In the genomic region with DNA sequence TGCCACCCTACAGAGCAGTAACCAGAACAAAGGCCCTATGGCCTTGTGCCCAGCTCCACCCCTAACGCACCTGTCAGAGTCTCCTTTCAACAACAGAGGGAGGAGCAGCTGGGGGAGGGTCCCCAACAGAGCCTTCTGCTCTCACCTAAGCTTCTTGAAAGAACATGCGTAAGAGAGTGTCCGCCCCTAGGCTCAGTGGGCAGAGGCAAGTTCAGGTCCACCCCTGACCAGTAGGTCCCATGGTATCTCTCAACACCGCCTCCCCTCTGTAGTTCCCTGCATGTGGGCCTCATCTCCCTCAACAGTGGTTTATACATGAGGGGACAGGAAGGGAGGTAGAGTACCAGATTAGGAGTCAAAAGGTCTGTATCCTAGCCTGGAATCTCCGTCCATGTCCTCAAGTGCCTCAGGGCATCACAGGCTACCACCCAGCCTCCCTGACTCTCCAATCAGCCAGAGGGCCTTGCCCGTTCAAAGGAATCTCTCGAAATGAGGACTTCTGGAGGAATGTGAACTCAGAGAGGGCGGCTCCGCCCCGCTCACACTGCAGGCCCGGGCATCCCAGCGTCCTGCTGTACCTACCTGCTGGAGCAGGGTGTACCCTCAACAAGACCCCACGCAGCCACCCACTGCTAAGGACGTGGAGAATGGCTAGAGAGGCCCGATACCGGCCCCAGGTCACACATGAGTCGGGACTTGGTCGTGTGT, we compare ENCODE assay signal across 8 cellular contexts. TPM values are rescaled to one million over a fixed set of nuclear protein-coding genes. Genes with fewer than 3 reads are reported as not detected.
DNase-seq lines count a peak whose midpoint lies in the region; ATAC-seq and TF ChIP-seq lines count a peak whose summit lies in the region.

No MANE protein-coding gene starts in this region.

- H3K36me3 ChIP-seq in NT2/D1 (ENCODE audit: insufficient read depth, insufficient read length, low read length) = peaks cover 28% of the 10 kb centered on the region
- no peaks in the 10 kb centered on the region for H3K36me3 ChIP-seq in urinary bladder (ENCODE audit: insufficient read depth)

- ATAC-seq in Right ventricle myocardium superior (ENCODE audit: poor library complexity) (peak; percentile 1), left ventricle myocardium superior (no peak), HG03280 (IDR thresholded peaks at IDR 0.05; ENCODE audit: unreplicated experiment) (peak; percentile 14)

- WGBS in lower leg skin, 2 donors = 14 to 17% methylated on average over 12 to 18 of the region's 18 CpGs
- WGBS in urinary bladder = 11% methylated on average over 18 of the region's 18 CpGs

- intact Hi-C loops in Right ventricle myocardium superior (cut with DNase I) = loop anchor here (10.0 kb wide), 1 partner anchor 61 kb away; no protein-coding TSS in a partner anchor
- intact Hi-C loops in left ventricle myocardium superior (cut with micrococcal nuclease) = no loop called here
- intact Hi-C loops in lower leg skin (cut with DNase I; ENCODE audit: low total_unique reads) = no loop called here

- no peaks in the 10 kb centered on the region for H3K27me3 ChIP-seq in NT2/D1 (ENCODE audit: insufficient read depth, insufficient read length)

- H3K4me1 ChIP-seq in NT2/D1 (ENCODE audit: insufficient read depth, insufficient read length) = peaks cover 3% of the 10 kb centered on the region
- no peaks in the 10 kb centered on the region for H3K4me1 ChIP-seq in urinary bladder (ENCODE audit: insufficient read depth)

- TF ChIP-seq POLR2A in lower leg skin (IDR thresholded peaks at IDR 0.05) = no peak

- TF ChIP-seq CTCF in cardiac fibroblast (IDR thresholded peaks at IDR 0.05; ENCODE audit: low read depth, low read length) = no peak
- no peak for TF ChIP-seq CTCF in lower leg skin (IDR thresholded peaks at IDR 0.05)

- H3K27ac ChIP-seq in urinary bladder (ENCODE audit: low read depth) = no peak overlapping the region

- peak overlapping the region; percentile 86 for H3K4me3 ChIP-seq in NT2/D1 (ENCODE audit: insufficient read length, low read depth)
- peak overlapping the region; percentile 76 to 93 for H3K4me3 ChIP-seq in cardiac fibroblast (replicated peaks in 1 of 2; ENCODE audit: low read depth in 2 of 2, low read length in 2 of 2)
- peak overlapping the region; percentile 33 for H3K4me3 ChIP-seq in lower leg skin (ENCODE audit: low read depth, poor library complexity, severe bottlenecking)
- peak overlapping the region; percentile 54 for H3K4me3 ChIP-seq in urinary bladder (ENCODE audit: low read depth, low read length)

- H3K9ac ChIP-seq in NT2/D1 (ENCODE audit: insufficient read length, low read depth) = peak overlapping the region; percentile 97

- no peaks in the 10 kb centered on the region for H3K9me3 ChIP-seq in NT2/D1 (ENCODE audit: insufficient read depth, low read length)

- DNase-seq in Right ventricle myocardium superior = no peak
- no peak for DNase-seq in left ventricle myocardium superior
- peak; percentile 57 for DNase-seq in NT2/D1 (ENCODE audit: low read depth, low spot score)
- peak in 1 of 2 donors; percentile 27 for DNase-seq in cardiac fibroblast (ENCODE audit: low read depth in 2 of 2)
- peak in 1 of 2 donors; percentile 26 for DNase-seq in lower leg skin (ENCODE audit: low spot score in 2 of 2)
- no peak for DNase-seq in H4 (ENCODE audit: low spot score)

RNA-seq across cellular contexts. Expression of gene POC1A, which starts 0.7 kb away (rescaled TPM):
- total RNA-seq in Right ventricle myocardium superior (1.5 TPM), left ventricle myocardium superior (1.5 TPM), lower leg skin (1 to 10 TPM; 1.6 to 4.9 (median 1.9) TPM), urinary bladder (4.2 TPM)
- polyA plus RNA-seq in urinary bladder = 2.5 TPM
- total RNA-seq in H4 (2014; rRNA removed; shearing (Covaris generic)) = 5.9 and 8.1 TPM in 2 replicates

RNA-seq across cellular contexts. Expression of gene ALAS1, which starts 44.4 kb away (rescaled TPM):
- 160 TPM for total RNA-seq in Right ventricle myocardium superior
- 166 TPM for total RNA-seq in left ventricle myocardium superior
- total RNA-seq in lower leg skin = 10 to 100 TPM; 17.5 to 43.1 (median 32.2) TPM
- 24.1 TPM for total RNA-seq in urinary bladder
- 56.7 TPM for polyA plus RNA-seq in urinary bladder
- total RNA-seq in H4 (2014; rRNA removed; shearing (Covaris generic)) = 28.5 and 37.4 TPM in 2 replicates

Comparison
In these comparisons a context has a peak if more than half of its experiments do, and no peak if none do; other contexts are left out.
1. H3K4me3 ChIP-seq: peak in every context shown above with its lines; median percentile 86 in NT2/D1; 84 in cardiac fibroblast; 54 in urinary bladder; 33 in lower leg skin.